In genomic region chr3:149382518-149382917, GRCh38 we compare ENCODE assay signal across 1 cellular context.
TF ChIP-seq lines count a peak whose summit lies in the region.

No MANE protein-coding gene starts in this region.

TF ChIP-seq in IMR-90, 13 proteins besides CTCF, POLR2A, EP300 and RAD21:
- no peak for TF ChIP-seq SMC3 (IDR thresholded peaks at IDR 0.05; ENCODE audit: low read depth, low read length)
- TF ChIP-seq MAZ (IDR thresholded peaks at IDR 0.05; ENCODE audit: borderline replicate concordance, low read depth, low read length): no peak
- TF ChIP-seq MAFK (IDR thresholded peaks at IDR 0.05; ENCODE audit: low read depth, low read length): no peak
- no peak for TF ChIP-seq RCOR1 (IDR thresholded peaks at IDR 0.05; ENCODE audit: insufficient replicate concordance, low read length)
- TF ChIP-seq CHD1 (IDR thresholded peaks at IDR 0.05; ENCODE audit: low read depth, low read length): no peak
- TF ChIP-seq ELK1 (IDR thresholded peaks at IDR 0.05; ENCODE audit: borderline replicate concordance, low read depth, low read length): no peak
- no peak for TF ChIP-seq CEBPB (IDR thresholded peaks at IDR 0.05; ENCODE audit: low read depth, low read length)
- TF ChIP-seq BHLHE40 (IDR thresholded peaks at IDR 0.05; ENCODE audit: low read depth, low read length): no peak
- no peak for TF ChIP-seq MXI1 (IDR thresholded peaks at IDR 0.05; ENCODE audit: borderline replicate concordance, low read depth, low read length)
- no peak for TF ChIP-seq NFE2L2 (IDR thresholded peaks at IDR 0.05; ENCODE audit: low read depth, low read length)
